8 cellular contexts compared by ENCODE assay signal in genomic region chr12:57549203-57549908, GRCh38. TPM values are rescaled to one million over a fixed set of nuclear protein-coding genes. Genes with fewer than 3 reads are reported as not detected.
DNase-seq lines count a peak whose midpoint lies in the region; ATAC-seq and TF ChIP-seq lines count a peak whose summit lies in the region.

No MANE protein-coding gene starts in this region.

- peaks cover 73% of the 10 kb centered on the region for H3K27me3 Mint-ChIP-seq in mesothelial cell of epicardium (ENCODE audit: low read depth)

- DNase-seq in heart left ventricle (no peak), left ventricle myocardium superior (no peak), brain microvascular endothelial cell (no peak), mesothelial cell of epicardium (ENCODE audit: low spot score in 2 of 2, unreplicated experiment in 2 of 2) (no peak), vagina (ENCODE audit: extremely low spot score in 2 of 2) (no peak)
- DNase-seq in stimulated activated CD4-positive, alpha-beta T cell treated with anti-CD3 and anti-CD28 coated beads, Interleukin-2, amount 100 ng/mL, for 48 hours = no peak

- H3K4me1 ChIP-seq in heart left ventricle (peaks cover 0 to 36% (median 24%) of the 10 kb centered on the region in 12 donors), vagina (peaks cover 34% of the 10 kb centered on the region)

- WGBS in heart left ventricle, 4 donors = 35 to 46% (median 42%) methylated on average over 12 to 13 of the region's 13 CpGs

- peak overlapping the region; percentile 39 for H3K4me3 Mint-ChIP-seq in mesothelial cell of epicardium

- H3K9me3 Mint-ChIP-seq in mesothelial cell of epicardium = no peaks in the 10 kb centered on the region

- peaks cover 2% of the 10 kb centered on the region for H3K36me3 Mint-ChIP-seq in mesothelial cell of epicardium

- H3K4me1 Mint-ChIP-seq in mesothelial cell of epicardium = peaks cover 21% of the 10 kb centered on the region

- H3K27ac ChIP-seq in heart left ventricle (no peak overlapping the region), brain microvascular endothelial cell (no peak overlapping the region), vagina (no peak overlapping the region)

- peaks cover 0 to 38% (median 22%) of the 10 kb centered on the region in 9 donors for H3K27me3 ChIP-seq in heart left ventricle
- peaks cover 9% of the 10 kb centered on the region for H3K27me3 ChIP-seq in brain microvascular endothelial cell (replicated peaks)
- H3K27me3 ChIP-seq in vagina = no peaks in the 10 kb centered on the region

- no peak for ATAC-seq in heart left ventricle
- no peak for ATAC-seq in left ventricle myocardium superior
- no peak for ATAC-seq in HG03095 (IDR thresholded peaks at IDR 0.05; ENCODE audit: unreplicated experiment)
- no peak for ATAC-seq in GM21737 (IDR thresholded peaks at IDR 0.05; ENCODE audit: unreplicated experiment)

- TF ChIP-seq CTCF in heart left ventricle (IDR thresholded peaks at IDR 0.05) (no peak), brain microvascular endothelial cell (IDR thresholded peaks at IDR 0.05; ENCODE audit: low read depth, low read length, missing control alignments) (no peak), mesothelial cell of epicardium (IDR thresholded peaks at IDR 0.05; ENCODE audit: unreplicated experiment) (no peak), vagina (IDR thresholded peaks at IDR 0.05) (no peak)

- intact Hi-C loops in heart left ventricle (cut with DNase I) = loop anchor here in 1 of 10 donors (5.0 kb wide), 1 partner anchor 62 kb away; the partner anchor contains the start of gene MARS1
- intact Hi-C loops in left ventricle myocardium superior (cut with micrococcal nuclease) = no loop called here
- intact Hi-C loops in vagina (cut with DNase I) = no loop called here

- H3K4me3 ChIP-seq in heart left ventricle (peak overlapping the region in 11 of 12 donors; percentile 14 to 56 (median 43)), brain microvascular endothelial cell (ENCODE audit: low read depth, low read length) (peak overlapping the region; percentile 59), vagina (peak overlapping the region; percentile 43 to 47)

- in situ Hi-C loops in brain microvascular endothelial cell (cut with HindIII; ENCODE audit: low pct_ligation_motif_present, low sequenced_read_pairs) = no loop called here

- TF ChIP-seq POLR2A in heart left ventricle (IDR thresholded peaks at IDR 0.05) (no peak), vagina (IDR thresholded peaks at IDR 0.05) (no peak)

- peaks cover 0 to 6% (median 0%) of the 10 kb centered on the region in 9 donors for H3K36me3 ChIP-seq in heart left ventricle
- no peaks in the 10 kb centered on the region for H3K36me3 ChIP-seq in brain microvascular endothelial cell (replicated peaks)
- H3K36me3 ChIP-seq in vagina = no peaks in the 10 kb centered on the region

- H3K9me3 ChIP-seq in heart left ventricle (no peaks in the 10 kb centered on the region), vagina (no peaks in the 10 kb centered on the region)

- no peak overlapping the region for H3K27ac Mint-ChIP-seq in mesothelial cell of epicardium

RNA-seq across cellular contexts. Expression of gene KIF5A, which starts 0.5 kb away (rescaled TPM):
- under 1 TPM in 6 of 9 donors, not detected in 3; 0.07 to 0.31 (median 0.17) TPM for total RNA-seq in heart left ventricle
- polyA plus RNA-seq in heart left ventricle = under 1 TPM; 0.06 to 0.08 TPM
- 0.12 TPM for total RNA-seq in left ventricle myocardium superior
- total RNA-seq in mesothelial cell of epicardium = 0.40 to 0.69 TPM (median 0.59 TPM) in 3 replicates
- 4.4 TPM for total RNA-seq in vagina

RNA-seq across cellular contexts. Expression of gene DCTN2, which starts 2.4 kb away (rescaled TPM):
- total RNA-seq in heart left ventricle (100 to 1,000 TPM in 5 of 9 donors, 10 to 100 TPM in 4; 84.4 to 159 (median 109) TPM), left ventricle myocardium superior (89.2 TPM), mesothelial cell of epicardium (102 to 103 TPM (median 102 TPM) in 3 replicates), vagina (131 TPM)
- polyA plus RNA-seq in heart left ventricle = 100 to 1,000 TPM in 1 of 2 donors, 10 to 100 TPM in 1; 62.3 to 228 TPM

RNA-seq across cellular contexts. Expression of gene MBD6, which starts 26.7 kb away (rescaled TPM):
- total RNA-seq in heart left ventricle = 10 to 100 TPM; 13.1 to 43.3 (median 30.1) TPM
- 10 to 100 TPM; 11.4 to 17.2 TPM for polyA plus RNA-seq in heart left ventricle
- 35.2 TPM for total RNA-seq in left ventricle myocardium superior
- 113 to 121 TPM (median 118 TPM) in 3 replicates for total RNA-seq in mesothelial cell of epicardium
- 26.8 TPM for total RNA-seq in vagina

RNA-seq across cellular contexts. Expression of gene DDIT3, which starts 29.0 kb away (rescaled TPM):
- 10 to 100 TPM; 11.5 to 30.9 (median 17.5) TPM for total RNA-seq in heart left ventricle
- polyA plus RNA-seq in heart left ventricle = 10 to 100 TPM; 58.3 to 60.5 TPM
- 22.2 TPM for total RNA-seq in left ventricle myocardium superior
- 15.6 to 18.6 TPM (median 17.2 TPM) in 3 replicates for total RNA-seq in mesothelial cell of epicardium
- 25.0 TPM for total RNA-seq in vagina

RNA-seq across cellular contexts. Expression of gene PIP4K2C, which starts 41.6 kb away (rescaled TPM):
- total RNA-seq in heart left ventricle (10 to 100 TPM; 12.9 to 31.0 (median 17.0) TPM), left ventricle myocardium superior (11.9 TPM), mesothelial cell of epicardium (23.4 to 24.2 TPM (median 23.7 TPM) in 3 replicates), vagina (16.7 TPM)
- 10 to 100 TPM in 1 of 2 donors, 1 to 10 TPM in 1; 4.6 to 22.6 TPM for polyA plus RNA-seq in heart left ventricle
